ENCODE assay signal across 8 cellular contexts in the genomic region with DNA sequence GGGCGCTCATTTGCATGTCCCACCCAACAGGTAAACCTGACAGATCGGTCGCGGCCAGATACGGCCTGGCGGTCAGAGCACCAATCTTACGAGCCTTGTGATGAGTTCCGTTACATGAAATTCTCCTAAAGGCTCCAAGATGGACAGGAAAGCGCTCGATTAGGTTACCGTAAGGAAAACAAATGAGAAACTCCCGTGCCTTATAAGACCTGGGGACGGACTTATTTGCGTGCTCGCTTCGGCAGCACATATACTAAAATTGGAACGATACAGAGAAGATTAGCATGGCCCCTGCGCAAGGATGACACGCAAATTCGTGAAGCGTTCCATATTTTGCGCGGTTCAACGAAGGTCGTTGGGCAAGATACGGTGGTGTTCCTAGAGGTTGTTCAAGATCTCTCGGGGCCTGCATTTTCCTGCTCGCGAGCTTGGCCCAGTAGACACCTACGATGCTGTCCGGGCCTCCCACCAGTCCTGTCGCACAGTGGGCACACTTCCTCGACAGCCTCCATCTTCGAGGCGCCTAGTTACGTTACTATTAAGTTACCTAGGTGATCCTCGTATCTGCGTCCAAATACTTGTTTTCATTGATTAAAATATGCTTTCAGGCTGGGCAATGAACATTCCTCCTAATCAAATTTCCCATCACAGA. TPM values are rescaled to one million over a fixed set of nuclear protein-coding genes. Genes with fewer than 3 reads are reported as not detected.
DNase-seq lines count a peak whose midpoint lies in the region; ATAC-seq and TF ChIP-seq lines count a peak whose summit lies in the region.

A gene (plus strand): TSS at position 230 of the 652 bp plus-strand sequence.

- intact Hi-C loops in thyroid gland (cut with DNase I) = loop anchor here (5.0 to 10.0 kb wide), 2 partner anchors 53 to 125 kb away; a partner anchor contains a TSS

- TF ChIP-seq POLR2A in thyroid gland (IDR thresholded peaks at IDR 0.05) = no peak

- WGBS in thyroid gland, 2 donors = 2 to 5% methylated on average over 33 to 37 of the region's 38 CpGs

- H3K36me3 ChIP-seq in WERI-Rb-1 = no peaks in the 10 kb centered on the region
- H3K36me3 ChIP-seq in effector memory CD4-positive, alpha-beta T cell (ENCODE audit: control insufficient read depth, insufficient read depth, low read length) = no peaks in the 10 kb centered on the region
- H3K36me3 ChIP-seq in muscle layer of duodenum (ENCODE audit: control insufficient read depth in 1 of 2, insufficient read depth in 2 of 2, low read length in 2 of 2) = no peaks in the 10 kb centered on the region
- no peaks in the 10 kb centered on the region for H3K36me3 ChIP-seq in thyroid gland

- no peaks in the 10 kb centered on the region for H3K27me3 ChIP-seq in WERI-Rb-1 (ENCODE audit: insufficient read depth, low read depth, severe bottlenecking)
- no peaks in the 10 kb centered on the region for H3K27me3 ChIP-seq in effector memory CD4-positive, alpha-beta T cell (replicated peaks; ENCODE audit: control insufficient read depth, insufficient read depth, low read length, poor library complexity, severe bottlenecking)
- H3K27me3 ChIP-seq in muscle layer of duodenum (ENCODE audit: low read depth, low read length) = no peaks in the 10 kb centered on the region
- no peaks in the 10 kb centered on the region for H3K27me3 ChIP-seq in thyroid gland

- H3K27ac ChIP-seq in WERI-Rb-1 = peak within 1 kb of the TSS; percentile 98
- peak within 1 kb of the TSS; percentile 99 for H3K27ac ChIP-seq in effector memory CD4-positive, alpha-beta T cell (ENCODE audit: insufficient read depth, low read length, poor library complexity, severe bottlenecking)
- peak within 1 kb of the TSS; percentile 67 for H3K27ac ChIP-seq in muscle layer of duodenum (ENCODE audit: low read length)
- peak within 1 kb of the TSS; percentile 87 to 92 (median 90) for H3K27ac ChIP-seq in thyroid gland

- H3K4me3 ChIP-seq in WERI-Rb-1 (ENCODE audit: low read depth, low read length) = peak within 1 kb of the TSS; percentile 92
- H3K4me3 ChIP-seq in effector memory CD4-positive, alpha-beta T cell (ENCODE audit: insufficient read depth, low read depth, low read length, poor library complexity, severe bottlenecking) = peak within 1 kb of the TSS; percentile 91
- peak within 1 kb of the TSS; percentile 64 to 94 for H3K4me3 ChIP-seq in muscle layer of duodenum (ENCODE audit: low read depth in 1 of 2, low read length in 2 of 2)
- peak within 1 kb of the TSS; percentile 36 to 75 (median 59) for H3K4me3 ChIP-seq in thyroid gland (replicated peaks in 1 of 3)

- no peak for TF ChIP-seq CTCF in WERI-Rb-1 (IDR thresholded peaks at IDR 0.05; ENCODE audit: low read depth, low read length)
- TF ChIP-seq CTCF in thyroid gland (IDR thresholded peaks at IDR 0.05) = no peak

- DNase-seq in DMS 273 treated with DMSO at 0.1 percent for 48 hours (lab: John Stamatoyannopoulos, UW) = peak; percentile 16
- peak; percentile 37 for DNase-seq in NCI-H1417 treated with DMSO at 0.1 percent for 48 hours (lab: John Stamatoyannopoulos, UW)
- peak; percentile 64 for DNase-seq in WERI-Rb-1
- DNase-seq in effector memory CD4-positive, alpha-beta T cell = peak in 1 of 3 donors; percentile 21
- peak; percentile 29 to 36 for DNase-seq in thyroid gland

- peaks cover 11% of the 10 kb centered on the region for H3K4me1 ChIP-seq in effector memory CD4-positive, alpha-beta T cell (ENCODE audit: control insufficient read depth, insufficient read depth, low read length, poor library complexity, severe bottlenecking)
- peaks cover 0 to 3% of the 10 kb centered on the region in 2 donors for H3K4me1 ChIP-seq in muscle layer of duodenum (ENCODE audit: control insufficient read depth in 1 of 2, insufficient read depth in 2 of 2, low read length in 2 of 2)
- H3K4me1 ChIP-seq in thyroid gland = peaks cover 0 to 12% of the 10 kb centered on the region in 2 donors

- H3K9me3 ChIP-seq in WERI-Rb-1 (ENCODE audit: severe bottlenecking) = no peaks in the 10 kb centered on the region
- no peaks in the 10 kb centered on the region for H3K9me3 ChIP-seq in effector memory CD4-positive, alpha-beta T cell (ENCODE audit: control insufficient read depth, low read length)
- no peaks in the 10 kb centered on the region for H3K9me3 ChIP-seq in muscle layer of duodenum (ENCODE audit: control insufficient read depth in 1 of 2, low read length in 2 of 2)
- no peaks in the 10 kb centered on the region for H3K9me3 ChIP-seq in thyroid gland

- ATAC-seq in GM21515 (IDR thresholded peaks at IDR 0.05; ENCODE audit: unreplicated experiment) (no peak), GM21825 (IDR thresholded peaks at IDR 0.05; ENCODE audit: unreplicated experiment) (no peak)

RNA-seq across cellular contexts. Expression of the gene that starts here (rescaled TPM):
- total RNA-seq in thyroid gland = not detected

Comparison
In these comparisons a context has a peak if more than half of its experiments do, and no peak if none do; other contexts are left out.
1. Peak in DNase-seq, H3K4me3 ChIP-seq and H3K27ac ChIP-seq in thyroid gland; RNA of the gene not detected or under 1 TPM.